10 cellular contexts compared by ENCODE assay signal in genomic region chr15:67050062-67050461, GRCh38. TPM values are rescaled to one million over a fixed set of nuclear protein-coding genes. Genes with fewer than 3 reads are reported as not detected.
DNase-seq lines count a peak whose midpoint lies in the region; ATAC-seq and TF ChIP-seq lines count a peak whose summit lies in the region.
"Had no signal": no experiment of that assay in that cellular context is flagged by ENCODE, and none has a peak within 500 bp of the region (broad histone marks: within the 10 kb centered on the region; RNA-seq: fewer than 3 reads in every experiment).

No MANE protein-coding gene starts in this region.

- H3K9me3 ChIP-seq in thoracic aorta = no peaks in the 10 kb centered on the region

- H3K4me3 ChIP-seq in thoracic aorta = no peak overlapping the region

- no peak for TF ChIP-seq EP300 in Ishikawa (IDR thresholded peaks at IDR 0.05; ENCODE audit: borderline replicate concordance)

- no peak for TF ChIP-seq RAD21 in Ishikawa (IDR thresholded peaks at IDR 0.05; ENCODE audit: low read depth)

- DNase-seq in caudate nucleus (lab: John Stamatoyannopoulos, UW) (peak in 11 of 61 donors; percentile 20 to 37 (median 28)), left lobe of liver (ENCODE audit: low spot score) (no peak), thoracic aorta (ENCODE audit: low spot score) (no peak), NCI-H524 (lab: John Stamatoyannopoulos, UW) (no peak), NCI-H524 treated with DMSO at 0.1 percent for 48 hours (lab: John Stamatoyannopoulos, UW) (no peak)
- DNase-seq: NCI-H510A, substantia nigra had no signal

- TF ChIP-seq CTCF in thoracic aorta (IDR thresholded peaks at IDR 0.05) = no peak

- ATAC-seq in left lobe of liver (peak; percentile 3), thoracic aorta (ENCODE audit: insufficient number of reproducible peaks, low FRiP score, low read depth) (peak; percentile 42), GM18870 (IDR thresholded peaks at IDR 0.05; ENCODE audit: unreplicated experiment) (no peak), HG03159 (IDR thresholded peaks at IDR 0.05; ENCODE audit: unreplicated experiment) (no peak)

- no peaks in the 10 kb centered on the region for H3K27me3 ChIP-seq in thoracic aorta (replicated peaks; ENCODE audit: insufficient read depth)

- peak overlapping the region; percentile 75 for H3K27ac ChIP-seq in caudate nucleus (ENCODE audit: low read depth, low read length)
- H3K27ac ChIP-seq in thoracic aorta = peak overlapping the region; percentile 91 to 99

- H3K4me1 ChIP-seq in thoracic aorta (ENCODE audit: control insufficient read depth in 1 of 2, low read depth in 2 of 2) = peaks cover 37 to 59% of the 10 kb centered on the region in 2 donors

- H3K36me3 ChIP-seq in thoracic aorta = no peaks in the 10 kb centered on the region

TF ChIP-seq in Ishikawa, 13 proteins besides CTCF, POLR2A, EP300 and RAD21:
- TF ChIP-seq CEBPB (IDR thresholded peaks at IDR 0.05) = 0 out of 2 replicates have a peak, but pooled peaks have one; percentile 16
- TF ChIP-seq TAF1 (IDR thresholded peaks at IDR 0.05; ENCODE audit: low read depth) = no peak

RNA-seq across cellular contexts. Expression of gene SMAD3, which starts 15.3 kb away (rescaled TPM):
- total RNA-seq in left lobe of liver (17.1 TPM), thoracic aorta (10 to 100 TPM; 47.9 to 78.5 TPM)

Comparison
In these comparisons a context has a peak if more than half of its experiments do, and no peak if none do; other contexts are left out.
1. ATAC-seq: peak in left lobe of liver (single experiment) and thoracic aorta (single experiment); none in GM18870 (single experiment) and HG03159 (single experiment).